ENCODE assay signal across 8 cellular contexts in genomic region chr2:233353769-233354499, GRCh38. TPM values are rescaled to one million over a fixed set of nuclear protein-coding genes. Genes with fewer than 3 reads are reported as not detected.
A peak's percentile ranks its signal among the peaks of the same experiment; 100 is the strongest.
DNase-seq lines count a peak whose midpoint lies in the region; ATAC-seq and TF ChIP-seq lines count a peak whose summit lies in the region.

Gene DGKD (plus strand): TSS chr2:233354494. CDS start chr2:233354519, 25 bp downstream.

- peak; percentile 54 for ATAC-seq in HG02678 (IDR thresholded peaks at IDR 0.05; ENCODE audit: unreplicated experiment)
- peak; percentile 62 for ATAC-seq in activated CD4-positive, alpha-beta T cell treated with anti-CD3 and anti-CD28 coated beads for 36 hours

- CTCF ChIA-PET in activated CD4-positive, alpha-beta T cell treated with anti-CD3 and anti-CD28 coated beads for 36 hours (lab: Charles Lee) = interaction anchor here (0.6 to 1.5 kb wide), 10 partner anchors 10 to 97 kb away, joined by 3 to 7 read pairs (median 3); no protein-coding TSS in a partner anchor

- no peaks in the 10 kb centered on the region for H3K9me3 Mint-ChIP-seq in activated CD4-positive, alpha-beta T cell treated with anti-CD3 and anti-CD28 coated beads for 36 hours (ENCODE audit: low read depth)

- peak; percentile 30 for TF ChIP-seq CTCF in liver (IDR thresholded peaks at IDR 0.05; ENCODE audit: low read depth, low read length, missing input control)

- no peaks in the 10 kb centered on the region for H3K27me3 Mint-ChIP-seq in activated CD4-positive, alpha-beta T cell treated with anti-CD3 and anti-CD28 coated beads for 36 hours

- TF ChIP-seq RAD21 in liver (IDR thresholded peaks at IDR 0.05) = no peak

- POLR2A ChIA-PET in activated CD4-positive, alpha-beta T cell treated with anti-CD3 and anti-CD28 coated beads for 36 hours (lab: Charles Lee) = interaction anchor here (0.8 kb wide), 1 partner anchor 12 kb away, joined by 4 read pairs; no protein-coding TSS in a partner anchor

- peak within 1 kb of the TSS in 1 of 2 donors; percentile 47 for H3K9ac ChIP-seq in liver (ENCODE audit: low read depth in 1 of 2, low read length in 2 of 2)

- H3K4me3 Mint-ChIP-seq in activated CD4-positive, alpha-beta T cell treated with anti-CD3 and anti-CD28 coated beads for 36 hours = peak within 1 kb of the TSS; percentile 85

- H3K27ac ChIP-seq in cingulate gyrus (ENCODE audit: low read depth, low read length) (peak within 1 kb of the TSS; percentile 49), liver (ENCODE audit: low read depth in 1 of 2, low read length in 2 of 2) (peak within 1 kb of the TSS; percentile 42 to 63)

- peaks cover 10 to 59% (median 32%) of the 10 kb centered on the region in 4 donors for H3K4me1 ChIP-seq in liver (ENCODE audit: control insufficient read depth in 4 of 4, insufficient read depth in 4 of 4, low read length in 3 of 4)

- peaks cover 32% of the 10 kb centered on the region for H3K36me3 Mint-ChIP-seq in activated CD4-positive, alpha-beta T cell treated with anti-CD3 and anti-CD28 coated beads for 36 hours (ENCODE audit: low read depth)

- intact Hi-C loops in activated CD4-positive, alpha-beta T cell treated with anti-CD3 and anti-CD28 coated beads for 36 hours (cut with DNase I, micrococcal nuclease) = loop anchor here (1.0 to 5.0 kb wide), 8 partner anchors 33 to 1572 kb away; partner anchors contain the start of genes ATG16L1 (in 1 of the 2), EIF4E2 (in 1 of the 2), GIGYF2 (in 1 of the 2) and INPP5D (in 1 of the 2)

- H3K4me3 ChIP-seq in liver (ENCODE audit: low read depth in 1 of 3, low read length in 3 of 3) = peak within 1 kb of the TSS; percentile 62 to 90 (median 71)

- peak within 1 kb of the TSS; percentile 80 for H3K27ac Mint-ChIP-seq in activated CD4-positive, alpha-beta T cell treated with anti-CD3 and anti-CD28 coated beads for 36 hours

- peaks cover 63% of the 10 kb centered on the region for H3K4me1 Mint-ChIP-seq in activated CD4-positive, alpha-beta T cell treated with anti-CD3 and anti-CD28 coated beads for 36 hours

- no peaks in the 10 kb centered on the region for H3K36me3 ChIP-seq in liver (ENCODE audit: control insufficient read depth in 4 of 4, insufficient read depth in 3 of 4, low read depth in 1 of 4, low read length in 3 of 4)

- WGBS in liver = 5% methylated on average over 56 of the region's 56 CpGs

- no peaks in the 10 kb centered on the region for H3K9me3 ChIP-seq in liver (ENCODE audit: control insufficient read depth in 4 of 4, low read length in 3 of 4)

- DNase-seq in DMS 273 (lab: John Stamatoyannopoulos, UW; ENCODE audit: unreplicated experiment) (peak; percentile 81), DMS 273 treated with DMSO at 0.1 percent for 48 hours (lab: John Stamatoyannopoulos, UW) (no peak), NCI-H2171 (lab: John Stamatoyannopoulos, UW) (peak; percentile 37)
- DNase-seq in activated CD4-positive, alpha-beta T cell treated with anti-CD3 and anti-CD28 coated beads for 36 hours = peak; percentile 88
- DNase-seq in stimulated activated CD4-positive, alpha-beta T cell treated with anti-CD3 and anti-CD28 coated beads, Interleukin-4, amount 100 ng/mL, for 48 hours (ENCODE audit: low read depth in 2 of 2) = peak; percentile 67 to 68

- H3K27me3 ChIP-seq in liver (ENCODE audit: control insufficient read depth in 4 of 4, insufficient read depth in 4 of 4, low read length in 3 of 4) = no peaks in the 10 kb centered on the region

TF ChIP-seq in liver, 16 proteins besides CTCF, POLR2A, EP300 and RAD21:
- TF ChIP-seq SP1 (IDR thresholded peaks at IDR 0.05) = no peak
- no peak for TF ChIP-seq YY1 (IDR thresholded peaks at IDR 0.05)
- no peak for TF ChIP-seq MAX (IDR thresholded peaks at IDR 0.05)
- no peak for TF ChIP-seq FOXA2 (IDR thresholded peaks at IDR 0.05)
- no peak for TF ChIP-seq NR2F2 (IDR thresholded peaks at IDR 0.05)
- no peak for TF ChIP-seq RXRA (IDR thresholded peaks at IDR 0.05)
- no peak for TF ChIP-seq ZBTB33 (IDR thresholded peaks at IDR 0.05)
- no peak for TF ChIP-seq REST (IDR thresholded peaks at IDR 0.05)
- no peak for TF ChIP-seq FOXA1 (IDR thresholded peaks at IDR 0.05)
- no peak for TF ChIP-seq GABPA (IDR thresholded peaks at IDR 0.05 in 1 of 2, conservative IDR thresholded peaks at IDR 0.05 in 1 of 2)
- no peak for TF ChIP-seq HNF4A (conservative IDR thresholded peaks at IDR 0.05)
- TF ChIP-seq JUND (IDR thresholded peaks at IDR 0.05) = no peak
- TF ChIP-seq EGR1 (IDR thresholded peaks at IDR 0.05; ENCODE audit: low read depth in 2 of 2) = no peak
- TF ChIP-seq TAF1 (conservative IDR thresholded peaks at IDR 0.05) = no peak
- TF ChIP-seq ATF3 (IDR thresholded peaks at IDR 0.05) = no peak
- no peak for TF ChIP-seq HNF4G (IDR thresholded peaks at IDR 0.05)

RNA-seq across cellular contexts. Expression of gene DGKD, which starts in this region (rescaled TPM):
- total RNA-seq in activated CD4-positive, alpha-beta T cell treated with anti-CD3 and anti-CD28 coated beads for 36 hours = 10 to 100 TPM; 57.0 to 62.6 TPM
- 10 to 100 TPM in 1 of 2 donors, 1 to 10 TPM in 1; 9.7 to 16.4 TPM for total RNA-seq in liver
- 1 to 10 TPM; 4.8 to 6.8 TPM for polyA plus RNA-seq in liver
